Comparison of ENCODE assay signal across 8 cellular contexts in the genomic region with DNA sequence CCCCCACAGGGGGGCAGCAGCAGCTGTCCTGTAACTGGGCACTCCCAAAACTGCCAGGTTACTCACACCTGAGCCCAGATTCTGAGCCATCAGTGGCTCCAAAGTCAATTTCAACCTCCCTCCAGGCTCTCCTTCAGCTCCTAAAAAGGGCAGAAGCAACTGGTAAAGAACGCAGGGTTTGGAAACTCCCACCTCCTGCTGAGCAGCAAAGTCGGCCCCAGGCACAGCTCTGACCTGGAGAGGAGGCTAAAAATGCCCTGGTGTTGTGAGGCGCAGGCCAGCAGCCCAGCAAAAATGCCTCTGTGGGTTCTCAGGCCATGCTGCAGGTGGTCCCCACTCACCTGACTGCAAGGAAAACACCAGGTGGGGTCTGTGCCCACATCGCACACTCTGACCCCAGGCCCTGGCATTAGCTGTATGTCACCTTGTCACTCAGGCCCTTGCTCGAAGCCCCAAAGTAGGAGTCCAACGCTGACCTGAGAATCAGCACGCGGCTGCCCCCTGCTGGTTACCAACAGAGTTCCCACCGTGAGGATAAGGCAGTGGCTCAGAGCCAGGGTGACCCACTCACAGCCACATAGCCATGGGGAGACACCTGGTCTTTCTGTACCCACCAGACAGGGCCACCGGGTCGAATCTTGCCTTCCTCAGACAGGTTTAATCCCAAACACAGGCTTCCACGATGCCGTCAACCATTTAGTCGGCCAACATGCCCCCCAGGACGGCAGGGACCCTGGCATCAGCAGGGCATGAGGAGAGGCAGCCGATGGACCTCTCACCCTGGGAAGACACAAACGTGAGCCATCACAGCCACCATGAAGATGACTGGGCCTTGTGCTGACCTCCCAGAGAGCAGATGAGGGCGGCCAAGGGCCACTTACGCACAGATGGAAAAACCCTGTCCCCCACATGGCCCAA. TPM values are rescaled to one million over a fixed set of nuclear protein-coding genes. Genes with fewer than 3 reads are reported as not detected.
DNase-seq lines count a peak whose midpoint lies in the region; ATAC-seq and TF ChIP-seq lines count a peak whose summit lies in the region.

No MANE protein-coding gene starts in this region.

- H3K36me3 Mint-ChIP-seq in effector memory CD8-positive, alpha-beta T cell (ENCODE audit: insufficient read depth), result peaks cover 37% of the 10 kb centered on the region

- DNase-seq in NCI-H2227 (lab: John Stamatoyannopoulos, UW; ENCODE audit: unreplicated experiment) (peak; percentile 49), NCI-H2227 treated with DMSO at 0.1 percent for 48 hours (lab: John Stamatoyannopoulos, UW) (no peak), NCI-H460 (ENCODE audit: extremely low read depth, low read depth) (peak; percentile 57), mucosa of descending colon (peak; percentile 74 to 81 (median 78))
- DNase-seq in activated CD8-positive, alpha-beta memory T cell treated with anti-CD3 and anti-CD28 coated beads for 24 hours, result peak; percentile 86
- DNase-seq in effector memory CD8-positive, alpha-beta T cell, result peak; percentile 58 to 63 (median 60)
- DNase-seq in stimulated activated CD8-positive, alpha-beta memory T cell treated with anti-CD3 and anti-CD28 coated beads, Interleukin-7, amount 100 ng/mL, for 24 hours (ENCODE audit: low read depth), result peak; percentile 49

- peak; percentile 85 for ATAC-seq in effector memory CD8-positive, alpha-beta T cell (replicated peaks)
- ATAC-seq in mucosa of descending colon, result peak; percentile 79
- ATAC-seq in HG03439 (IDR thresholded peaks at IDR 0.05; ENCODE audit: unreplicated experiment), result no peak

- H3K4me1 Mint-ChIP-seq in effector memory CD8-positive, alpha-beta T cell (ENCODE audit: low read depth in 2 of 2), result peaks cover 0 to 4% of the 10 kb centered on the region in 2 donors

- TF ChIP-seq CTCF in mucosa of descending colon (IDR thresholded peaks at IDR 0.05), result peak; percentile 68

- no peaks in the 10 kb centered on the region for H3K4me1 ChIP-seq in mucosa of descending colon (ENCODE audit: low read depth)

- H3K9me3 Mint-ChIP-seq in effector memory CD8-positive, alpha-beta T cell, result no peaks in the 10 kb centered on the region

- no peak overlapping the region for H3K4me3 Mint-ChIP-seq in effector memory CD8-positive, alpha-beta T cell

- no peak overlapping the region for H3K4me3 ChIP-seq in mucosa of descending colon

- H3K27me3 Mint-ChIP-seq in effector memory CD8-positive, alpha-beta T cell, result no peaks in the 10 kb centered on the region

- H3K36me3 ChIP-seq in mucosa of descending colon (ENCODE audit: low read depth), result no peaks in the 10 kb centered on the region

- peak overlapping the region; percentile 60 to 80 for H3K27ac Mint-ChIP-seq in effector memory CD8-positive, alpha-beta T cell

- intact Hi-C loops in mucosa of descending colon (cut with DNase I, micrococcal nuclease), result no loop called here

- H3K9me3 ChIP-seq in mucosa of descending colon, result no peaks in the 10 kb centered on the region

RNA-seq across cellular contexts. Expression of a gene that starts 11.1 kb away (rescaled TPM):
- total RNA-seq in NCI-H460 (2014; rRNA removed; shearing (Covaris generic)), result 10.8 and 12.3 TPM in 2 replicates
- 18.2 and 22.3 TPM in 2 replicates for polyA plus RNA-seq in NCI-H460 (2014; cell fraction: nucleus; rRNA removed)
- 10 to 100 TPM; 12.4 to 26.1 (median 15.7) TPM for total RNA-seq in mucosa of descending colon

RNA-seq across cellular contexts. Expression of a gene that starts 27.6 kb away (rescaled TPM):
- not detected in 2 replicates for total RNA-seq in NCI-H460 (2014; rRNA removed; shearing (Covaris generic))
- polyA plus RNA-seq in NCI-H460 (2014; cell fraction: nucleus; rRNA removed), result not detected in 2 replicates
- total RNA-seq in mucosa of descending colon, result 1 to 10 TPM in 2 of 3 donors, under 1 TPM in 1; 0.26 to 1.6 (median 1.0) TPM

RNA-seq across cellular contexts. Expression of a gene that starts 56.5 kb away (rescaled TPM):
- total RNA-seq in NCI-H460 (2014; rRNA removed; shearing (Covaris generic)), result 9.5 and 14.4 TPM in 2 replicates
- polyA plus RNA-seq in NCI-H460 (2014; cell fraction: nucleus; rRNA removed), result 25.1 and 30.8 TPM in 2 replicates
- 10 to 100 TPM; 40.7 to 69.4 (median 51.7) TPM for total RNA-seq in mucosa of descending colon
